21 cellular contexts compared by ENCODE assay signal in the genomic region with DNA sequence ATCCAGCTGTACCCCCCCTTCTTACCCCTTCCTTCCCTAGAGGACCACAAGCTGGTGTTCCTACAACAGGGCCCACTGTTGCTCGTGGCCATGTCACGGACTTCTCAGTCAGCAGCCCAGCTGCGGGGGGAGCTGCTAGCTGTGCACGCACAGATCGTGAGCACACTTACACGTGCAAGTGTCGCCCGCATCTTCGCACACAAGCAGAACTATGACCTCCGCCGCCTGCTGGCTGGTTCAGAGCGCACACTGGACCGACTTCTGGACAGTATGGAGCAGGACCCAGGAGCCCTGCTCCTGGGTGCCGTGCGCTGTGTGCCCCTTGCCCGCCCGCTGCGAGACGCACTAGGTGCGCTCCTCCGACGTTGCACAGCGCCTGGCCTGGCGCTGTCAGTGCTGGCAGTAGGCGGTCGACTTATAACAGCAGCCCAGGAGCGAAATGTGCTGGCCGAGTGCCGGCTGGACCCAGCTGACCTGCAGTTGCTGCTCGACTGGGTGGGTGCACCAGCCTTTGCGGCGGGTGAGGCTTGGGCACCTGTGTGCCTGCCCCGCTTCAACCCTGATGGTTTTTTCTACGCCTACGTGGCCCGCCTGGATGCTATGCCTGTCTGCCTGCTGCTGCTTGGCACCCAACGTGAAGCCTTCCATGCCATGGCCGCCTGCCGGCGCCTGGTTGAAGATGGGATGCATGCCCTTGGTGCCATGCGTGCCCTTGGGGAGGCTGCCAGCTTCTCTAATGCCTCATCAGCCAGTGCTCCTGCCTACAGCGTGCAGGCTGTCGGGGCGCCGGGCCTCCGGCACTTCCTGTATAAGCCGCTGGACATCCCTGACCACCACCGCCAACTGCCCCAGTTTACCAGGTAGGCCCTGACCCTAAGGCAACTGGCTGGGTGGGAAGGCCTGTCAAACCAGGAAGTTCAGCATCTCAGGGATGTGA.
"Had no signal": no experiment of that assay in that cellular context is flagged by ENCODE, and none has a peak within 500 bp of the region (broad histone marks: within the 10 kb centered on the region; RNA-seq: fewer than 3 reads in every experiment).

No MANE protein-coding gene starts in this region.

- H3K27ac ChIP-seq: brain microvascular endothelial cell, coronary artery, left lung, ovary, psoas muscle, skin epidermis, stomach had no signal

- H3K4me3 ChIP-seq: coronary artery, left lung, ovary, psoas muscle, skin epidermis, stomach had no signal

- H3K9me3 ChIP-seq: left lung, ovary, psoas muscle, stomach had no signal

- H3K27me3 Mint-ChIP-seq: activated CD4-positive, alpha-beta T cell treated with anti-CD3 and anti-CD28 coated beads, Interleukin-2, amount 10 ng/mL, durations not matched to agents 7 days and 5 days had no signal

- H3K9me3 Mint-ChIP-seq: activated T-helper 1 cell treated with anti-CD3 and anti-CD28 coated beads, Interleukin-12 subunit alpha, Interleukin-12 subunit beta, Interleukin-2, Interleukin-4 antibody, amounts not matched to agents 30 ng/mL and 10 ng/mL and 1 ng/mL, durations not matched to agents 14 hours and 24 hours and 36 hours had no signal

- H3K36me3 ChIP-seq: ovary had no signal

- H3K27me3 ChIP-seq: brain microvascular endothelial cell, left lung, ovary, stomach had no signal

- H3K27ac Mint-ChIP-seq: activated T-helper 1 cell treated with anti-CD3 and anti-CD28 coated beads, Interleukin-12 subunit alpha, Interleukin-12 subunit beta, Interleukin-2, Interleukin-4 antibody, amounts not matched to agents 30 ng/mL and 10 ng/mL and 1 ng/mL, durations not matched to agents 14 hours and 24 hours and 36 hours had no signal

- H3K4me3 Mint-ChIP-seq: activated T-helper 1 cell treated with anti-CD3 and anti-CD28 coated beads, Interleukin-12 subunit alpha, Interleukin-12 subunit beta, Interleukin-2, Interleukin-4 antibody, amounts not matched to agents 30 ng/mL and 10 ng/mL and 1 ng/mL, durations not matched to agents 14 hours and 24 hours and 36 hours had no signal

- ATAC-seq: left lung, psoas muscle, right cardiac atrium had no signal

- DNase-seq: activated CD4-positive, alpha-beta T cell treated with anti-CD3 and anti-CD28 coated beads, Interleukin-2, amount 10 ng/mL, durations not matched to agents 7 days and 5 days; activated CD8-positive, alpha-beta memory T cell treated with anti-CD3 and anti-CD28 coated beads, Interleukin-2, amount 50 U/mL, for 4 hours; anterior cingulate cortex; brain microvascular endothelial cell; central memory CD4-positive, alpha-beta T cell; hypothalamus; mammary epithelial cell; midbrain; psoas muscle; stimulated activated CD4-positive, alpha-beta T cell treated with anti-CD3 and anti-CD28 coated beads, Interleukin-15, amount 100 ng/mL, for 24 hours; stimulated activated CD4-positive, alpha-beta T cell treated with anti-CD3 and anti-CD28 coated beads, Interleukin-2, amount 100 ng/mL, for 48 hours; stomach; SW 1271; T1000; trophoblast cell had no signal
